Comparison of ENCODE assay signal across 8 cellular contexts in genomic region chr9:131627846-131628820, GRCh38.
DNase-seq lines count a peak whose midpoint lies in the region; ATAC-seq and TF ChIP-seq lines count a peak whose summit lies in the region.

No MANE protein-coding gene starts in this region.

- H3K4me3 Mint-ChIP-seq in CD14-positive monocyte: peak overlapping the region; percentile 49 to 62
- peak overlapping the region; percentile 72 for H3K4me3 Mint-ChIP-seq in glutamatergic neuron (ENCODE audit: unreplicated experiment)

- peak; percentile 71 for ATAC-seq in HG03175 (IDR thresholded peaks at IDR 0.05; ENCODE audit: unreplicated experiment)

- H3K27ac Mint-ChIP-seq in CD14-positive monocyte (peak overlapping the region; percentile 97 to 100 (median 98)), glutamatergic neuron (ENCODE audit: unreplicated experiment) (peak overlapping the region; percentile 100)

- peaks cover 72 to 88% of the 10 kb centered on the region in 2 donors for H3K36me3 Mint-ChIP-seq in CD14-positive monocyte
- H3K36me3 Mint-ChIP-seq in glutamatergic neuron (ENCODE audit: unreplicated experiment): no peaks in the 10 kb centered on the region

- peaks cover 66% of the 10 kb centered on the region for H3K4me1 Mint-ChIP-seq in CD14-positive monocyte
- H3K4me1 Mint-ChIP-seq in glutamatergic neuron (ENCODE audit: low read depth, unreplicated experiment): peaks cover 69% of the 10 kb centered on the region

- no peaks in the 10 kb centered on the region for H3K27me3 Mint-ChIP-seq in CD14-positive monocyte (ENCODE audit: low read depth in 3 of 3)
- H3K27me3 Mint-ChIP-seq in glutamatergic neuron (ENCODE audit: unreplicated experiment): peaks cover 20% of the 10 kb centered on the region

- no peak for TF ChIP-seq CTCF in CD14-positive monocyte (IDR thresholded peaks at IDR 0.05)
- TF ChIP-seq CTCF in glutamatergic neuron (IDR thresholded peaks at IDR 0.05; ENCODE audit: partially characterized antibody, unreplicated experiment): no peak

- intact Hi-C loops in CD14-positive monocyte (cut with micrococcal nuclease): no loop called here

- DNase-seq in CD14-positive monocyte (ENCODE audit: low spot score): peak; percentile 95
- peak; percentile 64 for DNase-seq in activated CD8-positive, alpha-beta memory T cell treated with anti-CD3 and anti-CD28 coated beads, Interleukin-2, amount 50 U/mL, for 1 hour (ENCODE audit: extremely low read depth)
- DNase-seq in glutamatergic neuron: peak; percentile 62
- peak; percentile 40 for DNase-seq in stimulated activated CD4-positive, alpha-beta T cell treated with anti-CD3 and anti-CD28 coated beads, Interleukin-4, amount 100 ng/mL, for 24 hours
- no peak for DNase-seq in NOMO-1 (lab: John Stamatoyannopoulos, UW; ENCODE audit: unreplicated experiment in 2 of 2)
- DNase-seq in pons (ENCODE audit: low spot score): no peak
- no peak for DNase-seq in NK-92 (lab: John Stamatoyannopoulos, UW; ENCODE audit: unreplicated experiment)

- H3K9me3 Mint-ChIP-seq in CD14-positive monocyte (no peaks in the 10 kb centered on the region), glutamatergic neuron (ENCODE audit: unreplicated experiment) (peaks cover 45% of the 10 kb centered on the region)

Comparison
In these comparisons a context has a peak if more than half of its experiments do, and no peak if none do; other contexts are left out.
1. DNase-seq: peak in CD14-positive monocyte (single experiment), activated CD8-positive, alpha-beta memory T cell treated with anti-CD3 and anti-CD28 coated beads, Interleukin-2, amount 50 U/mL, for 1 hour (single experiment), glutamatergic neuron (single experiment) and stimulated activated CD4-positive, alpha-beta T cell treated with anti-CD3 and anti-CD28 coated beads, Interleukin-4, amount 100 ng/mL, for 24 hours (single experiment); none in NOMO-1 (0 of 2), pons (single experiment) and NK-92 (single experiment).